Comparison of ENCODE assay signal across 2 cellular contexts in genomic region chr7:74069790-74070618, GRCh38.
TF ChIP-seq lines count a peak whose summit lies in the region.

No MANE protein-coding gene starts in this region.

TF ChIP-seq in SK-N-SH, 30 proteins besides CTCF, POLR2A, EP300 and RAD21 (continued from another document):
- TF ChIP-seq IRF3 (IDR thresholded peaks at IDR 0.05; ENCODE audit: low read depth, low read length) (no peak), RXRA (IDR thresholded peaks at IDR 0.05; ENCODE audit: borderline replicate concordance, low read depth) (no peak)
- TF ChIP-seq, protein P1, sequence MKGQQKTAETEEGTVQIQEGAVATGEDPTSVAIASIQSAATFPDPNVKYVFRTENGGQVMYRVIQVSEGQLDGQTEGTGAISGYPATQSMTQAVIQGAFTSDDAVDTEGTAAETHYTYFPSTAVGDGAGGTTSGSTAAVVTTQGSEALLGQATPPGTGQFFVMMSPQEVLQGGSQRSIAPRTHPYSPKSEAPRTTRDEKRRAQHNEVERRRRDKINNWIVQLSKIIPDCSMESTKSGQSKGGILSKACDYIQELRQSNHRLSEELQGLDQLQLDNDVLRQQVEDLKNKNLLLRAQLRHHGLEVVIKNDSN (IDR thresholded peaks at IDR 0.05; ENCODE audit: borderline replicate concordance, low read depth), result no peak

TF ChIP-seq in SK-N-SH treated with all-trans-retinoic acid at 6 μM for 48 hours, 23 proteins besides CTCF, POLR2A, EP300 and RAD21 (continued from another document):
- no peak for TF ChIP-seq CREB5 (CRISPR knock-in tag; IDR thresholded peaks at IDR 0.05; ENCODE audit: low read depth)
- TF ChIP-seq TOX (CRISPR knock-in tag; IDR thresholded peaks at IDR 0.05; ENCODE audit: borderline replicate concordance), result no peak
- no peak for TF ChIP-seq TCF4 (CRISPR knock-in tag; IDR thresholded peaks at IDR 0.05; ENCODE audit: borderline replicate concordance)
- no peak for TF ChIP-seq BACH2 (CRISPR knock-in tag; IDR thresholded peaks at IDR 0.05; ENCODE audit: borderline replicate concordance)
- TF ChIP-seq RARB (CRISPR knock-in tag; IDR thresholded peaks at IDR 0.05), result no peak
- no peak for TF ChIP-seq ZNF565 (CRISPR knock-in tag; conservative IDR thresholded peaks at IDR 0.05; ENCODE audit: low read depth)
- TF ChIP-seq, protein P2, sequence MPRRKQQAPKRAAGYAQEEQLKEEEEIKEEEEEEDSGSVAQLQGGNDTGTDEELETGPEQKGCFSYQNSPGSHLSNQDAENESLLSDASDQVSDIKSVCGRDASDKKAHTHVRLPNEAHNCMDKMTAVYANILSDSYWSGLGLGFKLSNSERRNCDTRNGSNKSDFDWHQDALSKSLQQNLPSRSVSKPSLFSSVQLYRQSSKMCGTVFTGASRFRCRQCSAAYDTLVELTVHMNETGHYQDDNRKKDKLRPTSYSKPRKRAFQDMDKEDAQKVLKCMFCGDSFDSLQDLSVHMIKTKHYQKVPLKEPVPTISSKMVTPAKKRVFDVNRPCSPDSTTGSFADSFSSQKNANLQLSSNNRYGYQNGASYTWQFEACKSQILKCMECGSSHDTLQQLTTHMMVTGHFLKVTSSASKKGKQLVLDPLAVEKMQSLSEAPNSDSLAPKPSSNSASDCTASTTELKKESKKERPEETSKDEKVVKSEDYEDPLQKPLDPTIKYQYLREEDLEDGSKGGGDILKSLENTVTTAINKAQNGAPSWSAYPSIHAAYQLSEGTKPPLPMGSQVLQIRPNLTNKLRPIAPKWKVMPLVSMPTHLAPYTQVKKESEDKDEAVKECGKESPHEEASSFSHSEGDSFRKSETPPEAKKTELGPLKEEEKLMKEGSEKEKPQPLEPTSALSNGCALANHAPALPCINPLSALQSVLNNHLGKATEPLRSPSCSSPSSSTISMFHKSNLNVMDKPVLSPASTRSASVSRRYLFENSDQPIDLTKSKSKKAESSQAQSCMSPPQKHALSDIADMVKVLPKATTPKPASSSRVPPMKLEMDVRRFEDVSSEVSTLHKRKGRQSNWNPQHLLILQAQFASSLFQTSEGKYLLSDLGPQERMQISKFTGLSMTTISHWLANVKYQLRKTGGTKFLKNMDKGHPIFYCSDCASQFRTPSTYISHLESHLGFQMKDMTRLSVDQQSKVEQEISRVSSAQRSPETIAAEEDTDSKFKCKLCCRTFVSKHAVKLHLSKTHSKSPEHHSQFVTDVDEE (CRISPR knock-in tag; IDR thresholded peaks at IDR 0.05), result no peak
- no peak for TF ChIP-seq OSR1 (CRISPR knock-in tag; IDR thresholded peaks at IDR 0.05)
- no peak for TF ChIP-seq ESRRG (CRISPR knock-in tag; IDR thresholded peaks at IDR 0.05)
- no peak for TF ChIP-seq CSDC2 (CRISPR knock-in tag; IDR thresholded peaks at IDR 0.05)
- no peak for TF ChIP-seq ZC3H10 (CRISPR knock-in tag; IDR thresholded peaks at IDR 0.05)
